In the genomic region with DNA sequence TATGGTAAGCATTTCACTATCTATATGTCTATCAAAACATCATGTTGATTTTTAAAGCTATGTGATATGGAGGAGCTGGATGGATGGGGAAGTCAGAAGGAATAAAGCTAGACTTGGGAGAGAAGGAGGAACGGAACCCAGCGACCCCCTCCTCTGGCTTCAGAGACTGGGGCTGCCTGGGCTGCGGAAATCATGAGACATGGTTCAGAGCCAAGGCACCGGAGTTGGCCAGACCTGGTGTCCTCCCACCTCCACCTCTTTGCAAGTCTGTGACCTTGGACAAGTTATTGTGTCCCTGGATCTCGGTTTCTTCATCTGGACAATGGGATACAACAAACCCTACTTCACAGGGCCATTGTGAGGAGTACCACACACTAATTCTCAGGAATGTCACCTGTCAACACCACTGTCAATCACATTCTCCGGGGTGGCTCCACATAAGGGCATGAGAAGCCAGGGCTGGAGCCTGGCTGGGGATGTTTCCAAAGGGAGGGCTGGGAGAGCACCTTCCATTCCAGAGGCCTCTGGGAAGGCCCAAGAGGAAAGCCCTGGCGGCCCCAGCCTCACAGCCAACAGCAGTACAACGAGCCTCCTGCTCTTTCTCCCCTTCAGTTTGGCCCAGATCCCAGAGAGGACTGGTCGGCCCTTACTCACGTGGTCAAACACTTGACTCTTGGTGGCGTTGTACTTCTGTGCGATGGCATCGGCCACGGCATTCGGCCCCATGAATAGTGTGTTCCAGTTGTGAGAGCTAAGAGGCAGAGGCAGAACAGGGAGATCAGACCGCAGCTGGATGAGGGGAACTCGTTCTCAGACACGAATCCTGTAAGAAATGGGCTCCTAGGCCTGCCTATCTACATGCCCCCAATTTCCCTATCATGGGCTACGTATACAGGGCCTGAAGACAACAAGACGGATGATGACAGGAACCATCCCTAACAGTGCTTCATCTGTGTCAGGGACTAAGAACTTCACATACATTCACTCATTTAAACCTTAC, we compare ENCODE assay signal across 29 cellular contexts.
"Had no signal": no experiment of that assay in that cellular context is flagged by ENCODE, and none has a peak within 500 bp of the region (broad histone marks: within the 10 kb centered on the region; RNA-seq: fewer than 3 reads in every experiment).

No MANE protein-coding gene starts in this region.

- H3K9me3 ChIP-seq: neutrophil, ovary, psoas muscle, right lobe of liver, sigmoid colon, stomach, thoracic aorta, thyroid gland, tibial nerve, upper lobe of left lung, vagina had no signal

- DNase-seq: nephron progenitor cell; nucleus accumbens; ovary; posterior cingulate gyrus; psoas muscle; right cardiac atrium; right lobe of liver; sigmoid colon; small intestine; stimulated activated CD4-positive, alpha-beta T cell treated with anti-CD3 and anti-CD28 coated beads, Interleukin-15, amount 100 ng/mL, for 24 hours; stimulated activated CD4-positive, alpha-beta T cell treated with anti-CD3 and anti-CD28 coated beads, Interleukin-2, amount 100 ng/mL, for 24 hours; stimulated activated CD4-positive, alpha-beta T cell treated with anti-CD3 and anti-CD28 coated beads, Interleukin-2, amount 100 ng/mL, for 48 hours; stimulated activated CD4-positive, alpha-beta T cell treated with anti-CD3 and anti-CD28 coated beads, Interleukin-4, amount 100 ng/mL, for 24 hours; stimulated activated naive B cell treated with anti-CD40 and anti-IgM and Interleukin-4, amounts not matched to agents 10 μg/mL and 1 μg/mL and 100 μg/mL, for 72 hours; stimulated activated naive CD4-positive, alpha-beta T cell treated with Interleukin-2 at 50 U/mL for 16 hours; stomach; thyroid gland; trophoblast cell; upper lobe of left lung had no signal

- H3K27me3 ChIP-seq: neutrophil, ovary, right lobe of liver, sigmoid colon, stomach, thyroid gland, tibial nerve, upper lobe of left lung, vagina had no signal

- ATAC-seq: naive thymus-derived CD8-positive, alpha-beta T cell; psoas muscle; right cardiac atrium; right lobe of liver; stimulated activated effector memory CD8-positive, alpha-beta T cell treated with anti-CD3 and anti-CD28 coated beads, Interleukin-12 subunit alpha, Interleukin-12 subunit beta, amount 100 ng/mL, for 72 hours; stimulated activated naive B cell treated with anti-CD40 and anti-IgM and Interleukin-4, amounts not matched to agents 10 μg/mL and 1 μg/mL and 100 μg/mL, for 72 hours had no signal

- H3K27me3 Mint-ChIP-seq: naive thymus-derived CD8-positive, alpha-beta T cell; progenitor cell of endocrine pancreas; stimulated activated naive B cell treated with anti-CD40 and anti-IgM and Interleukin-4, amounts not matched to agents 10 μg/mL and 1 μg/mL and 100 μg/mL, for 72 hours; stimulated activated naive CD8-positive, alpha-beta T cell treated with anti-CD3 and anti-CD28 coated beads, Interleukin-15, Interleukin-2, amounts not matched to agents 100 ng/mL and 50 ng/mL, for 24 hours had no signal

- H3K4me1 ChIP-seq: parathyroid adenoma, psoas muscle, right lobe of liver, sigmoid colon, stomach, thyroid gland, tibial nerve, upper lobe of left lung, vagina had no signal

- H3K4me3 Mint-ChIP-seq: naive thymus-derived CD8-positive, alpha-beta T cell; nephron progenitor cell; neural crest cell; stimulated activated effector memory CD8-positive, alpha-beta T cell treated with anti-CD3 and anti-CD28 coated beads, Interleukin-12 subunit alpha, Interleukin-12 subunit beta, amount 100 ng/mL, for 72 hours; stimulated activated naive B cell treated with anti-CD40 and anti-IgM and Interleukin-4, amounts not matched to agents 10 μg/mL and 1 μg/mL and 100 μg/mL, for 72 hours; stimulated activated naive CD8-positive, alpha-beta T cell treated with anti-CD3 and anti-CD28 coated beads, Interleukin-15, Interleukin-2, amounts not matched to agents 100 ng/mL and 50 ng/mL, for 24 hours had no signal

- H3K4me3 ChIP-seq: ovary, psoas muscle, right lobe of liver, sigmoid colon, stomach, thoracic aorta, thyroid gland, tibial nerve, upper lobe of left lung, vagina had no signal

- H3K27ac ChIP-seq: neutrophil, ovary, parathyroid adenoma, psoas muscle, right lobe of liver, sigmoid colon, stomach, thoracic aorta, thyroid gland, tibial nerve, upper lobe of left lung, vagina had no signal

- H3K9me3 Mint-ChIP-seq: naive thymus-derived CD8-positive, alpha-beta T cell; nephron progenitor cell; neural crest cell; stimulated activated effector memory CD8-positive, alpha-beta T cell treated with anti-CD3 and anti-CD28 coated beads, Interleukin-12 subunit alpha, Interleukin-12 subunit beta, amount 100 ng/mL, for 72 hours; stimulated activated naive B cell treated with anti-CD40 and anti-IgM and Interleukin-4, amounts not matched to agents 10 μg/mL and 1 μg/mL and 100 μg/mL, for 72 hours; stimulated activated naive CD8-positive, alpha-beta T cell treated with anti-CD3 and anti-CD28 coated beads, Interleukin-15, Interleukin-2, amounts not matched to agents 100 ng/mL and 50 ng/mL, for 24 hours had no signal

- H3K36me3 ChIP-seq: ovary had no signal

- H3K4me1 Mint-ChIP-seq: nephron progenitor cell; neural crest cell; stimulated activated naive B cell treated with anti-CD40 and anti-IgM and Interleukin-4, amounts not matched to agents 10 μg/mL and 1 μg/mL and 100 μg/mL, for 72 hours had no signal

- H3K27ac Mint-ChIP-seq: naive thymus-derived CD8-positive, alpha-beta T cell; nephron progenitor cell; progenitor cell of endocrine pancreas; stimulated activated effector memory CD8-positive, alpha-beta T cell treated with anti-CD3 and anti-CD28 coated beads, Interleukin-12 subunit alpha, Interleukin-12 subunit beta, amount 100 ng/mL, for 72 hours; stimulated activated naive CD8-positive, alpha-beta T cell treated with anti-CD3 and anti-CD28 coated beads, Interleukin-15, Interleukin-2, amounts not matched to agents 100 ng/mL and 50 ng/mL, for 24 hours had no signal
